In the genomic region with DNA sequence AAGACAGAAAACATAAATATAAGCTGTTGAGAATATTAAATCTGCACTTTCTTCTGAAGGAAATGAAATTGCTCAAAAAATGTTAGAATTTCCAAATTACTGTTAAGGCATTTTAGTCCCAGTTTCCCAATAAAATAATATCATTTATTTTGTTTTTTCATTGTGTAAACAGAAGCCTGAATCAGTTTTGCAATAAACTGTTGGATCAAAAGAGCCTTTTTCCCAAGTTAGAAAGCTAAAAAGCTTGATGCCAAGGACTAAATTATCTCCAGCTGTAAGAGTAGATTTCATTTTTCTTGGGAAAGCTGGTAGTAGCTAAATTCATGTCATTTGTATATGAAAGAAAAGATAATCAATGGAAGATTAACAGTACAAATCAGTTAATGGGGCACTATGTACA, we compare ENCODE assay signal across 14 cellular contexts.
DNase-seq lines count a peak whose midpoint lies in the region; ATAC-seq and TF ChIP-seq lines count a peak whose summit lies in the region.
"Had no signal": no experiment of that assay in that cellular context is flagged by ENCODE, and none has a peak within 500 bp of the region (broad histone marks: within the 10 kb centered on the region; RNA-seq: fewer than 3 reads in every experiment).

No MANE protein-coding gene starts in this region.

- no peak overlapping the region for H3K4me3 ChIP-seq in left ventricle myocardium inferior
- H3K4me3 ChIP-seq in heart left ventricle = no peak overlapping the region
- H3K4me3 ChIP-seq in A673 (ENCODE audit: low read depth, low read length, poor library complexity, severe bottlenecking) = no peak overlapping the region
- H3K4me3 ChIP-seq: A549; BLaER1 treated with 17β-estradiol and CSF1 and Interleukin-3, amounts not matched to agents 10 nM and 100 nM; GM12878 had no signal

- H3K27me3 ChIP-seq in left ventricle myocardium inferior (ENCODE audit: low read depth) = no peaks in the 10 kb centered on the region
- no peaks in the 10 kb centered on the region for H3K27me3 ChIP-seq in heart left ventricle
- H3K27me3 ChIP-seq in A673 (replicated peaks; ENCODE audit: insufficient read depth, low read depth, low read length, poor library complexity) = no peaks in the 10 kb centered on the region
- H3K27me3 ChIP-seq: BLaER1 treated with 17β-estradiol and CSF1 and Interleukin-3, amounts not matched to agents 10 nM and 100 nM had no signal

- no TSS peak for BruUV-seq in A673 (replicated peaks; lab: Mats Ljungman, UMichigan)

- POLR2A ChIA-PET in A673 (lab: Charles Lee; ENCODE audit: low non-redundant PET) = no interaction called here

- TF ChIP-seq POLR2A in heart left ventricle (IDR thresholded peaks at IDR 0.05) = no peak

- no peak for ATAC-seq in heart left ventricle
- ATAC-seq in sciatic nerve = peak; percentile 79
- ATAC-seq: A549; CD8-positive, alpha-beta T cell; GM12878 had no signal

- H3K36me3 ChIP-seq in left ventricle myocardium inferior (no peaks in the 10 kb centered on the region), heart left ventricle (no peaks in the 10 kb centered on the region), A673 (ENCODE audit: insufficient read depth, low read length, poor library complexity, severe bottlenecking) (no peaks in the 10 kb centered on the region)
- H3K36me3 ChIP-seq: BLaER1 treated with 17β-estradiol and CSF1 and Interleukin-3, amounts not matched to agents 10 nM and 100 nM had no signal

- H3K9me3 ChIP-seq in left ventricle myocardium inferior (replicated peaks) (peaks cover 11% of the 10 kb centered on the region), heart left ventricle (peaks cover 0 to 10% (median 0%) of the 10 kb centered on the region in 12 donors), A673 (ENCODE audit: low read depth, low read length, poor library complexity, severe bottlenecking) (no peaks in the 10 kb centered on the region)
- H3K9me3 ChIP-seq: A549 had no signal

- H3K4me1 ChIP-seq in left ventricle myocardium inferior (peaks cover 37% of the 10 kb centered on the region), heart left ventricle (peaks cover 0 to 35% (median 13%) of the 10 kb centered on the region in 12 donors), A673 (ENCODE audit: insufficient read depth, low read length, poor library complexity, severe bottlenecking) (no peaks in the 10 kb centered on the region)
- H3K4me1 ChIP-seq: A549; BLaER1 treated with 17β-estradiol and CSF1 and Interleukin-3, amounts not matched to agents 10 nM and 100 nM had no signal

- CTCF ChIA-PET in A673 (lab: Charles Lee) = no interaction called here

- no peak for TF ChIP-seq CTCF in left ventricle myocardium inferior (IDR thresholded peaks at IDR 0.05; ENCODE audit: borderline replicate concordance)
- no peak for TF ChIP-seq CTCF in heart left ventricle (IDR thresholded peaks at IDR 0.05)
- TF ChIP-seq CTCF in A673 (conservative IDR thresholded peaks at IDR 0.05; ENCODE audit: low read depth, low read length) = no peak

- H3K27ac ChIP-seq in left ventricle myocardium inferior (replicated peaks) (peak overlapping the region; percentile 7), heart left ventricle (peak overlapping the region in 2 of 12 donors; percentile 1 to 28), A673 (ENCODE audit: low read depth, low read length, poor library complexity, severe bottlenecking) (no peak overlapping the region)
- H3K27ac ChIP-seq: 22Rv1; A549; BLaER1 treated with 17β-estradiol and CSF1 and Interleukin-3, amounts not matched to agents 10 nM and 100 nM had no signal

- intact Hi-C loops in left ventricle myocardium inferior (cut with micrococcal nuclease) (no loop called here), heart left ventricle (cut with DNase I) (no loop called here), sciatic nerve (cut with DNase I) (no loop called here), A673 (cut with micrococcal nuclease; ENCODE audit: unreplicated experiment) (no loop called here)

- no peak for DNase-seq in left ventricle myocardium inferior
- DNase-seq in heart left ventricle = no peak
- peak; percentile 81 for DNase-seq in fibroblast of gingiva (ENCODE audit: low read depth)
- DNase-seq in sciatic nerve (ENCODE audit: low spot score) = no peak
- no peak for DNase-seq in NCI-H1694 (lab: John Stamatoyannopoulos, UW)
- DNase-seq in NCI-H2029 treated with DMSO at 0.1 percent for 48 hours (lab: John Stamatoyannopoulos, UW) = no peak
- DNase-seq in A673 (ENCODE audit: low spot score) = no peak
- DNase-seq: Calu3; CD8-positive, alpha-beta T cell; H9 had no signal
